Comparison of ENCODE assay signal across 13 cellular contexts in genomic region chr7:3067193-3067592, GRCh38. TPM values are rescaled to one million over a fixed set of nuclear protein-coding genes. Genes with fewer than 3 reads are reported as not detected.
A peak's percentile ranks its signal among the peaks of the same experiment; 100 is the strongest.
DNase-seq lines count a peak whose midpoint lies in the region; ATAC-seq and TF ChIP-seq lines count a peak whose summit lies in the region.
"Had no signal": no experiment of that assay in that cellular context is flagged by ENCODE, and none has a peak within 500 bp of the region (broad histone marks: within the 10 kb centered on the region; RNA-seq: fewer than 3 reads in every experiment).

No MANE protein-coding gene starts in this region.

- no peaks in the 10 kb centered on the region for H3K27me3 Mint-ChIP-seq in activated naive CD8-positive, alpha-beta T cell treated with anti-CD3 and anti-CD28 coated beads, Interleukin-2, amount 50 U/mL, for 24 hours
- H3K27me3 Mint-ChIP-seq in stimulated activated memory B cell treated with anti-CD40 and anti-IgM and Interleukin-4, amounts not matched to agents 10 μg/mL and 1 μg/mL and 100 μg/mL, for 72 hours, result no peaks in the 10 kb centered on the region

- H3K36me3 Mint-ChIP-seq in activated naive CD8-positive, alpha-beta T cell treated with anti-CD3 and anti-CD28 coated beads, Interleukin-2, amount 50 U/mL, for 24 hours (ENCODE audit: low read depth), result peaks cover 3% of the 10 kb centered on the region
- peaks cover 7% of the 10 kb centered on the region for H3K36me3 Mint-ChIP-seq in stimulated activated memory B cell treated with anti-CD40 and anti-IgM and Interleukin-4, amounts not matched to agents 10 μg/mL and 1 μg/mL and 100 μg/mL, for 72 hours

- in situ Hi-C loops in brain microvascular endothelial cell (cut with HindIII; ENCODE audit: low pct_ligation_motif_present, low sequenced_read_pairs), result no loop called here

- H3K27me3 ChIP-seq in brain microvascular endothelial cell (replicated peaks) (no peaks in the 10 kb centered on the region), WERI-Rb-1 (ENCODE audit: insufficient read depth, low read depth, severe bottlenecking) (no peaks in the 10 kb centered on the region)

- H3K36me3 ChIP-seq in brain microvascular endothelial cell (replicated peaks), result no peaks in the 10 kb centered on the region
- no peaks in the 10 kb centered on the region for H3K36me3 ChIP-seq in WERI-Rb-1

- H3K4me3 ChIP-seq in brain microvascular endothelial cell (ENCODE audit: low read depth, low read length) (no peak overlapping the region), WERI-Rb-1 (ENCODE audit: low read depth, low read length) (no peak overlapping the region)
- H3K4me3 ChIP-seq: lung had no signal

- peaks cover 18% of the 10 kb centered on the region for H3K9me3 Mint-ChIP-seq in activated naive CD8-positive, alpha-beta T cell treated with anti-CD3 and anti-CD28 coated beads, Interleukin-2, amount 50 U/mL, for 24 hours
- H3K9me3 Mint-ChIP-seq in stimulated activated memory B cell treated with anti-CD40 and anti-IgM and Interleukin-4, amounts not matched to agents 10 μg/mL and 1 μg/mL and 100 μg/mL, for 72 hours, result peaks cover 8% of the 10 kb centered on the region

- ATAC-seq in activated naive CD8-positive, alpha-beta T cell treated with anti-CD3 and anti-CD28 coated beads, Interleukin-2, amount 50 U/mL, for 24 hours, result peak; percentile 60
- ATAC-seq in stimulated activated memory B cell treated with anti-CD40 and anti-IgM and Interleukin-4, amounts not matched to agents 10 μg/mL and 1 μg/mL and 100 μg/mL, for 72 hours, result peak; percentile 73

- peaks cover 78% of the 10 kb centered on the region for H3K4me1 Mint-ChIP-seq in activated naive CD8-positive, alpha-beta T cell treated with anti-CD3 and anti-CD28 coated beads, Interleukin-2, amount 50 U/mL, for 24 hours
- peaks cover 71% of the 10 kb centered on the region for H3K4me1 Mint-ChIP-seq in stimulated activated memory B cell treated with anti-CD40 and anti-IgM and Interleukin-4, amounts not matched to agents 10 μg/mL and 1 μg/mL and 100 μg/mL, for 72 hours

- TF ChIP-seq CTCF in brain microvascular endothelial cell (IDR thresholded peaks at IDR 0.05; ENCODE audit: low read depth, low read length, missing control alignments) (no peak), WERI-Rb-1 (IDR thresholded peaks at IDR 0.05; ENCODE audit: low read depth, low read length) (no peak)

- H3K9me3 ChIP-seq in WERI-Rb-1 (ENCODE audit: severe bottlenecking), result peaks cover 9% of the 10 kb centered on the region

- peak; percentile 72 for DNase-seq in activated effector memory CD4-positive, alpha-beta T cell treated with anti-CD3 and anti-CD28 coated beads, Interleukin-2, amount 50 U/mL, for 16 hours
- DNase-seq in activated effector memory CD4-positive, alpha-beta T cell treated with Interleukin-2 at 50 U/mL for 16 hours, result no peak
- DNase-seq in M059J (ENCODE audit: low read depth) (peak; percentile 57), brain microvascular endothelial cell (no peak), NCI-H128 (lab: John Stamatoyannopoulos, UW; ENCODE audit: unreplicated experiment) (no peak), WERI-Rb-1 (no peak)
- peak; percentile 39 for DNase-seq in activated naive CD8-positive, alpha-beta T cell treated with anti-CD3 and anti-CD28 coated beads, Interleukin-2, amount 50 U/mL, for 24 hours
- DNase-seq: NCI-H1105 treated with DMSO at 0.1 percent for 48 hours, NCI-H526, nucleus accumbens, T1000 had no signal

- H3K27ac Mint-ChIP-seq in activated naive CD8-positive, alpha-beta T cell treated with anti-CD3 and anti-CD28 coated beads, Interleukin-2, amount 50 U/mL, for 24 hours, result peak overlapping the region; percentile 84
- peak overlapping the region; percentile 99 for H3K27ac Mint-ChIP-seq in stimulated activated memory B cell treated with anti-CD40 and anti-IgM and Interleukin-4, amounts not matched to agents 10 μg/mL and 1 μg/mL and 100 μg/mL, for 72 hours

- peak overlapping the region; percentile 35 for H3K4me3 Mint-ChIP-seq in activated naive CD8-positive, alpha-beta T cell treated with anti-CD3 and anti-CD28 coated beads, Interleukin-2, amount 50 U/mL, for 24 hours
- H3K4me3 Mint-ChIP-seq in stimulated activated memory B cell treated with anti-CD40 and anti-IgM and Interleukin-4, amounts not matched to agents 10 μg/mL and 1 μg/mL and 100 μg/mL, for 72 hours, result peak overlapping the region; percentile 76

- H3K27ac ChIP-seq in brain microvascular endothelial cell (no peak overlapping the region), WERI-Rb-1 (no peak overlapping the region)

RNA-seq across cellular contexts. Expression of gene CARD11, which starts 23.5 kb away (rescaled TPM):
- total RNA-seq in M059J (2014; rRNA removed; shearing (Covaris generic)), result 2.2 and 5.2 TPM in 2 replicates

Comparison
In these comparisons a context has a peak if more than half of its experiments do, and no peak if none do; other contexts are left out.
1. DNase-seq: peak in activated effector memory CD4-positive, alpha-beta T cell treated with anti-CD3 and anti-CD28 coated beads, Interleukin-2, amount 50 U/mL, for 16 hours (single experiment), M059J (single experiment) and activated naive CD8-positive, alpha-beta T cell treated with anti-CD3 and anti-CD28 coated beads, Interleukin-2, amount 50 U/mL, for 24 hours (single experiment); none in activated effector memory CD4-positive, alpha-beta T cell treated with Interleukin-2 at 50 U/mL for 16 hours (single experiment), brain microvascular endothelial cell (single experiment), NCI-H128 (single experiment) and WERI-Rb-1 (single experiment).